20 cellular contexts compared by ENCODE assay signal in the genomic region with DNA sequence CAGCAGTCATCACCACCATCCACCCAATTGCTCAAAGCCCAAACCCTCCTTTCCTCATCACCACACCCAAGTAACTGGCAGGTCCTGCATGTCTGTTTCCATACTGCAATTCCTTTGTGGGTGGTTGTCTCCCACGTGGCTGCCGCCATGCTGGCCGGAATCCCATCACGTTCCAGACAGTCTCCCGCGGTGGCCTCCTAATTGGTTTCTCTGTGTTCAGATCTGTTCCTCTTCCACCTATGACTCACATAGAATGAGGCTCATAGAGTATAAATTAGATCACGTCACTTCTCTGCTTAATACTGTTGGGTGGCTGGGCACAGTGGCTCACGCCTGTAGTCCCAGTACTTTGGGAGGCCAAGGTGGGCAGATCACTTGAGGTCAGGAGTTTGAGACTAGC.
"Had no signal": no experiment of that assay in that cellular context is flagged by ENCODE, and none has a peak within 500 bp of the region (broad histone marks: within the 10 kb centered on the region; RNA-seq: fewer than 3 reads in every experiment).

No MANE protein-coding gene starts in this region.

- H3K4me3 Mint-ChIP-seq: endodermal cell, naive B cell, nephron had no signal

- H3K36me3 Mint-ChIP-seq: naive B cell had no signal

- H3K9me3 ChIP-seq: colonic mucosa, heart left ventricle, neutrophil, psoas muscle, thoracic aorta had no signal

- H3K27ac Mint-ChIP-seq: endodermal cell had no signal

- ATAC-seq: heart left ventricle, psoas muscle, sciatic nerve had no signal

- H3K27me3 ChIP-seq: colonic mucosa, neutrophil, stomach, transverse colon had no signal

- H3K27me3 Mint-ChIP-seq: naive B cell had no signal

- H3K4me3 ChIP-seq: colonic mucosa, heart left ventricle, psoas muscle, stomach, thoracic aorta, transverse colon had no signal

- FAIRE-seq: endothelial cell of umbilical vein, frontal cortex had no signal

- H3K4me1 ChIP-seq: colonic mucosa, heart left ventricle, psoas muscle, stomach, transverse colon had no signal

- H3K9me3 Mint-ChIP-seq: endodermal cell, nephron had no signal

- DNase-seq: colonic mucosa; dermis blood vessel endothelial cell; endodermal cell; erythroblast; heart left ventricle; hippocampal formation; mesendoderm; naive B cell; psoas muscle; retina; stimulated activated naive CD4-positive, alpha-beta T cell; stomach; substantia nigra; transverse colon had no signal

- H3K36me3 ChIP-seq: colonic mucosa, heart left ventricle, neutrophil, stomach, thoracic aorta, transverse colon had no signal

- H3K27ac ChIP-seq: colonic mucosa, heart left ventricle, neutrophil, psoas muscle, stomach, thoracic aorta, transverse colon had no signal

- H3K4me1 Mint-ChIP-seq: endodermal cell, naive B cell, nephron had no signal
